In genomic region chr22:42443240-42444059, GRCh38 we compare ENCODE assay signal across 8 cellular contexts. TPM values are rescaled to one million over a fixed set of nuclear protein-coding genes. Genes with fewer than 3 reads are reported as not detected.
DNase-seq lines count a peak whose midpoint lies in the region; ATAC-seq and TF ChIP-seq lines count a peak whose summit lies in the region.

No MANE protein-coding gene starts in this region.

- H3K4me1 Mint-ChIP-seq in activated T-helper 2 cell treated with anti-CD3 and anti-CD28 coated beads, Interferon-gamma antibody, Interleukin-2, Interleukin-4, amounts not matched to agents 10 μg/mL and 5 μg/mL and 100 μg/mL, durations not matched to agents 14 hours and 24 hours and 36 hours (ENCODE audit: low read depth): peaks cover 30% of the 10 kb centered on the region

- peak overlapping the region; percentile 60; the same call in 1 of the 2 replicates for H3K9ac ChIP-seq in iPS-20b (ENCODE audit: low read depth, low read length)
- H3K9ac ChIP-seq in stomach smooth muscle (ENCODE audit: low read length in 2 of 2): peak overlapping the region; percentile 3 to 58

- H3K27ac ChIP-seq in iPS-20b (ENCODE audit: low read length) (no peak overlapping the region), stomach smooth muscle (ENCODE audit: low read length) (peak overlapping the region; percentile 70)

- H3K27me3 ChIP-seq in iPS-20b (ENCODE audit: insufficient read depth, low read length): peaks cover 15% of the 10 kb centered on the region
- no peaks in the 10 kb centered on the region for H3K27me3 ChIP-seq in stomach smooth muscle (ENCODE audit: control insufficient read depth in 1 of 2, insufficient read depth in 2 of 2, low read length in 2 of 2)

- intact Hi-C loops in activated T-helper 2 cell treated with anti-CD3 and anti-CD28 coated beads, Interferon-gamma antibody, Interleukin-2, Interleukin-4, amounts not matched to agents 10 μg/mL and 5 μg/mL and 100 μg/mL, durations not matched to agents 14 hours and 24 hours and 36 hours (cut with micrococcal nuclease): loop anchor here (2.0 to 5.0 kb wide), 2 partner anchors 353 to 371 kb away; partner anchors contain the start of genes NAGA, NDUFA6 and PHETA2

- H3K36me3 ChIP-seq in iPS-20b (ENCODE audit: insufficient read depth, low read depth, low read length) (no peaks in the 10 kb centered on the region), stomach smooth muscle (ENCODE audit: control insufficient read depth in 2 of 2, insufficient read depth in 2 of 2, low read length in 2 of 2) (no peaks in the 10 kb centered on the region)

- H3K4me3 Mint-ChIP-seq in activated T-helper 2 cell treated with anti-CD3 and anti-CD28 coated beads, Interferon-gamma antibody, Interleukin-2, Interleukin-4, amounts not matched to agents 10 μg/mL and 5 μg/mL and 100 μg/mL, durations not matched to agents 14 hours and 24 hours and 36 hours (ENCODE audit: low read depth): peak overlapping the region; percentile 59

- H3K4me3 ChIP-seq in iPS-20b (ENCODE audit: low read length) (peak overlapping the region; percentile 68; the same call in 1 of the 2 replicates), stomach smooth muscle (ENCODE audit: low read length in 2 of 2) (peak overlapping the region in 1 of 2 donors; percentile 78)

- TF ChIP-seq CTCF in GM20000 (IDR thresholded peaks at IDR 0.05; ENCODE audit: extremely low read depth, missing control alignments): no peak

- H3K9me3 Mint-ChIP-seq in activated T-helper 2 cell treated with anti-CD3 and anti-CD28 coated beads, Interferon-gamma antibody, Interleukin-2, Interleukin-4, amounts not matched to agents 10 μg/mL and 5 μg/mL and 100 μg/mL, durations not matched to agents 14 hours and 24 hours and 36 hours: no peaks in the 10 kb centered on the region

- ATAC-seq in GM18861 (IDR thresholded peaks at IDR 0.05; ENCODE audit: unreplicated experiment): no peak
- no peak for ATAC-seq in GM21529 (IDR thresholded peaks at IDR 0.05; ENCODE audit: unreplicated experiment)

- DNase-seq in DMS53 (lab: John Stamatoyannopoulos, UW): peak; percentile 38
- DNase-seq in DMS53 treated with DMSO at 0.1 percent for 48 hours (lab: John Stamatoyannopoulos, UW; ENCODE audit: unreplicated experiment): no peak
- DNase-seq in activated T-helper 2 cell treated with anti-CD3 and anti-CD28 coated beads, Interferon-gamma antibody, Interleukin-2, Interleukin-4, amounts not matched to agents 10 μg/mL and 5 μg/mL and 100 μg/mL, durations not matched to agents 14 hours and 24 hours and 36 hours (ENCODE audit: low spot score): no peak
- no peak for DNase-seq in GM20000 (ENCODE audit: low spot score)

- H3K36me3 Mint-ChIP-seq in activated T-helper 2 cell treated with anti-CD3 and anti-CD28 coated beads, Interferon-gamma antibody, Interleukin-2, Interleukin-4, amounts not matched to agents 10 μg/mL and 5 μg/mL and 100 μg/mL, durations not matched to agents 14 hours and 24 hours and 36 hours (ENCODE audit: low read depth): no peaks in the 10 kb centered on the region

- H3K4me1 ChIP-seq in iPS-20b (ENCODE audit: insufficient read depth, low read length) (peaks cover 17% of the 10 kb centered on the region), stomach smooth muscle (ENCODE audit: control insufficient read depth, insufficient read depth, low read length) (peaks cover 24% of the 10 kb centered on the region)

- H3K27ac Mint-ChIP-seq in activated T-helper 2 cell treated with anti-CD3 and anti-CD28 coated beads, Interferon-gamma antibody, Interleukin-2, Interleukin-4, amounts not matched to agents 10 μg/mL and 5 μg/mL and 100 μg/mL, durations not matched to agents 14 hours and 24 hours and 36 hours: peak overlapping the region; percentile 68

- H3K27me3 Mint-ChIP-seq in activated T-helper 2 cell treated with anti-CD3 and anti-CD28 coated beads, Interferon-gamma antibody, Interleukin-2, Interleukin-4, amounts not matched to agents 10 μg/mL and 5 μg/mL and 100 μg/mL, durations not matched to agents 14 hours and 24 hours and 36 hours (ENCODE audit: low read depth): no peaks in the 10 kb centered on the region

- H3K9me3 ChIP-seq in iPS-20b (ENCODE audit: insufficient read depth, low read depth, low read length) (no peaks in the 10 kb centered on the region), stomach smooth muscle (ENCODE audit: control insufficient read depth in 2 of 2, low read length in 2 of 2) (peaks cover 0 to 2% of the 10 kb centered on the region in 2 donors)

RNA-seq across cellular contexts. Expression of gene NFAM1, which starts 11.2 kb away (rescaled TPM):
- total RNA-seq in activated T-helper 2 cell treated with anti-CD3 and anti-CD28 coated beads, Interferon-gamma antibody, Interleukin-2, Interleukin-4, amounts not matched to agents 10 μg/mL and 5 μg/mL and 100 μg/mL, durations not matched to agents 14 hours and 24 hours and 36 hours: 0.21 and 0.23 TPM in 2 replicates
